Comparison of ENCODE assay signal across 1 cellular context in the genomic region with DNA sequence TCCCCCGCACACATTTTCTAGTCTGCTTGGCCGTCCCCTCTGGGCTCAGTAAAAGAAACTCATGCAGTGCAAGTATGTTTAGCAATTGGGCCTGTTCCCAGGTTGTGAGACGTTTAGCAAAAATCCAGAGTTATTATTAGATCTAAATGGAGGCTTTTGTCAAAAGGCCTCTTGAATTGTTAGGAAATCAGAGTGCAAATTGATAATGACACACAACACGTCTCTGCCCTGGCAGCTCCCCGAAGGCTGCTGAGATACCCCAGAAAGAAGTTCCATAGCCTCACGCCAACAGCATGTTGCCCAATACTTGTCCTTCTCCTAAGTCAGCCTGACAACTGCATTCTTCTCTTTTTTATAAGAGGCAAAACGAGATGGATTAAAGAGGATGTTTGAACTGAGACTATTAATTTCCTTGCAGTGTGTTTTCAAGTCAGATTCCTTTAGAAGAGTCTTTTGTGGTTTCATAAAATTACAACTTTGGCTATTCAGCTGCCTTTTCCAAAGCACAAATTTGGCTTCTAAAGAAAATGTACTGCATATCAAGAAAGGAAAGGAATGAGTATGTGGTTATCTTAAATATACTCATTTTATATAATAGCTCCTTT.
TF ChIP-seq lines count a peak whose summit lies in the region.

No MANE protein-coding gene starts in this region.

TF ChIP-seq in HepG2, 621 proteins besides CTCF, POLR2A, EP300 and RAD21 (continued from another document):
- TF ChIP-seq, protein P1, sequence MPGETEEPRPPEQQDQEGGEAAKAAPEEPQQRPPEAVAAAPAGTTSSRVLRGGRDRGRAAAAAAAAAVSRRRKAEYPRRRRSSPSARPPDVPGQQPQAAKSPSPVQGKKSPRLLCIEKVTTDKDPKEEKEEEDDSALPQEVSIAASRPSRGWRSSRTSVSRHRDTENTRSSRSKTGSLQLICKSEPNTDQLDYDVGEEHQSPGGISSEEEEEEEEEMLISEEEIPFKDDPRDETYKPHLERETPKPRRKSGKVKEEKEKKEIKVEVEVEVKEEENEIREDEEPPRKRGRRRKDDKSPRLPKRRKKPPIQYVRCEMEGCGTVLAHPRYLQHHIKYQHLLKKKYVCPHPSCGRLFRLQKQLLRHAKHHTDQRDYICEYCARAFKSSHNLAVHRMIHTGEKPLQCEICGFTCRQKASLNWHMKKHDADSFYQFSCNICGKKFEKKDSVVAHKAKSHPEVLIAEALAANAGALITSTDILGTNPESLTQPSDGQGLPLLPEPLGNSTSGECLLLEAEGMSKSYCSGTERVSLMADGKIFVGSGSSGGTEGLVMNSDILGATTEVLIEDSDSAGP (CRISPR knock-in tag; IDR thresholded peaks at IDR 0.05; ENCODE audit: borderline replicate concordance) = no peak
- TF ChIP-seq ZNF251 (CRISPR knock-in tag; IDR thresholded peaks at IDR 0.05) = no peak
